20 cellular contexts compared by ENCODE assay signal in the genomic region with DNA sequence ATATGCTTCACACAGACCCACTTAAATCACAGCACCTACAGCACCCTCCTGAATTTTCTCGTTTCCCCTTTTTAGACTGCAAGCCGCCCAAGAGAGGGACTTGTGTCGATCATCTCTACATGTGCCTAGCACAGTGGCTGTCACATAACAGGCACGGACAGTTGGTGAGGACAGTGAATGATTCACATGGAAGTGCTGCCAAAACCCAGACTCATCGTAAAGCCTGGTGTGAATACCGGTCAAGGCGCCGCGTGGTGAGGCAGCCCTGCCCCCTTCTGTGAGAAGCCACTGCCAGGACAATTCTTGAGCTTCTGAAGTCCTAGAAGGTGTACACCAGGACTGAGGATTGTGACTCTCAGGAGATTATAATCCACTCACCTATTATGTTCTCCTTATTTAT. TPM values are rescaled to one million over a fixed set of nuclear protein-coding genes. Genes with fewer than 3 reads are reported as not detected.
DNase-seq lines count a peak whose midpoint lies in the region; ATAC-seq and TF ChIP-seq lines count a peak whose summit lies in the region.
"Had no signal": no experiment of that assay in that cellular context is flagged by ENCODE, and none has a peak within 500 bp of the region (broad histone marks: within the 10 kb centered on the region; RNA-seq: fewer than 3 reads in every experiment).

No MANE protein-coding gene starts in this region.

- H3K27me3 Mint-ChIP-seq in CD4-positive, CD25-positive, alpha-beta regulatory T cell = no peaks in the 10 kb centered on the region
- H3K27me3 Mint-ChIP-seq in T-helper 17 cell = no peaks in the 10 kb centered on the region
- no peaks in the 10 kb centered on the region for H3K27me3 Mint-ChIP-seq in glutamatergic neuron (ENCODE audit: unreplicated experiment)
- H3K27me3 Mint-ChIP-seq: B cell; CD4-positive, alpha-beta T cell had no signal

- H3K4me3 ChIP-seq in CD4-positive, CD25-positive, alpha-beta regulatory T cell (ENCODE audit: low read depth, low read length) = no peak overlapping the region
- H3K4me3 ChIP-seq: BLaER1, GM12878, GM23248 had no signal

- H3K4me1 Mint-ChIP-seq in CD4-positive, CD25-positive, alpha-beta regulatory T cell = peaks cover 9 to 32% (median 27%) of the 10 kb centered on the region in 4 donors
- H3K4me1 Mint-ChIP-seq in T-helper 17 cell (peaks cover 8% of the 10 kb centered on the region), glutamatergic neuron (ENCODE audit: low read depth, unreplicated experiment) (no peaks in the 10 kb centered on the region)
- H3K4me1 Mint-ChIP-seq: B cell; CD8-positive, alpha-beta memory T cell had no signal

- no peak for TF ChIP-seq CTCF in glutamatergic neuron (IDR thresholded peaks at IDR 0.05; ENCODE audit: partially characterized antibody, unreplicated experiment)

- peak overlapping the region in 2 of 3 donors; percentile 13 to 51 for H3K27ac Mint-ChIP-seq in CD4-positive, CD25-positive, alpha-beta regulatory T cell
- peak overlapping the region; percentile 34 for H3K27ac Mint-ChIP-seq in T-helper 17 cell
- no peak overlapping the region for H3K27ac Mint-ChIP-seq in glutamatergic neuron (ENCODE audit: unreplicated experiment)
- H3K27ac Mint-ChIP-seq: B cell; CD4-positive, alpha-beta T cell had no signal

- H3K9me3 Mint-ChIP-seq in CD4-positive, CD25-positive, alpha-beta regulatory T cell = no peaks in the 10 kb centered on the region
- H3K9me3 Mint-ChIP-seq in glutamatergic neuron (ENCODE audit: unreplicated experiment) = no peaks in the 10 kb centered on the region
- H3K9me3 Mint-ChIP-seq: CD4-positive, alpha-beta T cell; CD8-positive, alpha-beta memory T cell had no signal

- no peaks in the 10 kb centered on the region for H3K27me3 ChIP-seq in CD4-positive, CD25-positive, alpha-beta regulatory T cell (ENCODE audit: control insufficient read depth, insufficient read depth, low read length)
- H3K27me3 ChIP-seq: BLaER1 had no signal

- H3K36me3 ChIP-seq in CD4-positive, CD25-positive, alpha-beta regulatory T cell (ENCODE audit: control insufficient read depth, insufficient read depth, low read length) = peaks cover 54% of the 10 kb centered on the region

- H3K36me3 Mint-ChIP-seq in CD4-positive, CD25-positive, alpha-beta regulatory T cell = peaks cover 61% of the 10 kb centered on the region
- H3K36me3 Mint-ChIP-seq in T-helper 17 cell (ENCODE audit: low read depth) (peaks cover 14% of the 10 kb centered on the region), glutamatergic neuron (ENCODE audit: unreplicated experiment) (no peaks in the 10 kb centered on the region)

- peaks cover 19% of the 10 kb centered on the region for H3K4me1 ChIP-seq in CD4-positive, CD25-positive, alpha-beta regulatory T cell (ENCODE audit: control insufficient read depth, insufficient read depth, low read length, poor library complexity, severe bottlenecking)
- H3K4me1 ChIP-seq: BLaER1 had no signal

- intact Hi-C loops in Right ventricle myocardium inferior (cut with DNase I) = no loop called here

- no peak for ATAC-seq in CD4-positive, CD25-positive, alpha-beta regulatory T cell (ENCODE audit: low read depth in 2 of 2)
- ATAC-seq in T-helper 17 cell = no peak
- no peak for ATAC-seq in Right ventricle myocardium inferior
- ATAC-seq: GM12878 had no signal

- H3K27ac ChIP-seq in CD4-positive, CD25-positive, alpha-beta regulatory T cell (ENCODE audit: insufficient read depth, low read length, poor library complexity, severe bottlenecking) = no peak overlapping the region
- H3K27ac ChIP-seq: 22Rv1, BLaER1, C4-2B, GM23248 had no signal

- DNase-seq in CD4-positive, CD25-positive, alpha-beta regulatory T cell = no peak
- DNase-seq in T-helper 17 cell (no peak), glutamatergic neuron (no peak), inferior parietal cortex (ENCODE audit: extremely low spot score) (no peak), Right ventricle myocardium inferior (ENCODE audit: missing footprints) (no peak)
- no peak for DNase-seq in stimulated activated CD4-positive, alpha-beta T cell treated with anti-CD3 and anti-CD28 coated beads, Interleukin-4, amount 100 ng/mL, for 1 hour
- DNase-seq: CD4-positive, alpha-beta T cell; CD8-positive, alpha-beta memory T cell; DMS 273 treated with DMSO at 0.1 percent for 48 hours; DMS79; EL; GDM1; GM23248; H7; HCEC 1CT had no signal

- no peaks in the 10 kb centered on the region for H3K9me3 ChIP-seq in CD4-positive, CD25-positive, alpha-beta regulatory T cell (ENCODE audit: control insufficient read depth in 2 of 2, low read length in 2 of 2)
- no peaks in the 10 kb centered on the region for H3K9me3 ChIP-seq in T-helper 17 cell (ENCODE audit: control insufficient read depth, low read length, poor library complexity, severe bottlenecking)
- H3K9me3 ChIP-seq: BLaER1 had no signal

- H3K4me3 Mint-ChIP-seq in CD4-positive, CD25-positive, alpha-beta regulatory T cell = no peak overlapping the region
- H3K4me3 Mint-ChIP-seq in T-helper 17 cell (no peak overlapping the region), glutamatergic neuron (ENCODE audit: unreplicated experiment) (peak overlapping the region; percentile 14)
- H3K4me3 Mint-ChIP-seq: B cell; CD4-positive, alpha-beta T cell; CD8-positive, alpha-beta memory T cell had no signal

RNA-seq across cellular contexts. Expression of a gene that starts 44.3 kb away (rescaled TPM):
- total RNA-seq in CD4-positive, CD25-positive, alpha-beta regulatory T cell = 40.0 TPM
- polyA plus RNA-seq in CD4-positive, CD25-positive, alpha-beta regulatory T cell = 1 to 10 TPM; 2.0 to 3.2 (median 2.3) TPM
- total RNA-seq in T-helper 17 cell = 10 to 100 TPM; 27.8 to 28.7 TPM
- total RNA-seq in glutamatergic neuron (ENCODE audit: unreplicated experiment) = 27.5 TPM
- total RNA-seq in Right ventricle myocardium inferior = 9.2 TPM

RNA-seq across cellular contexts. Expression of a gene that starts 44.5 kb away (rescaled TPM):
- total RNA-seq in CD4-positive, CD25-positive, alpha-beta regulatory T cell = 10.9 TPM
- 10 to 100 TPM; 33.7 to 56.4 (median 40.8) TPM for polyA plus RNA-seq in CD4-positive, CD25-positive, alpha-beta regulatory T cell
- total RNA-seq in T-helper 17 cell = 10 to 100 TPM in 1 of 2 donors, 1 to 10 TPM in 1; 9.3 to 13.2 TPM
- 24.8 TPM for total RNA-seq in glutamatergic neuron (ENCODE audit: unreplicated experiment)
- 11.6 TPM for total RNA-seq in Right ventricle myocardium inferior
